In the genomic region with DNA sequence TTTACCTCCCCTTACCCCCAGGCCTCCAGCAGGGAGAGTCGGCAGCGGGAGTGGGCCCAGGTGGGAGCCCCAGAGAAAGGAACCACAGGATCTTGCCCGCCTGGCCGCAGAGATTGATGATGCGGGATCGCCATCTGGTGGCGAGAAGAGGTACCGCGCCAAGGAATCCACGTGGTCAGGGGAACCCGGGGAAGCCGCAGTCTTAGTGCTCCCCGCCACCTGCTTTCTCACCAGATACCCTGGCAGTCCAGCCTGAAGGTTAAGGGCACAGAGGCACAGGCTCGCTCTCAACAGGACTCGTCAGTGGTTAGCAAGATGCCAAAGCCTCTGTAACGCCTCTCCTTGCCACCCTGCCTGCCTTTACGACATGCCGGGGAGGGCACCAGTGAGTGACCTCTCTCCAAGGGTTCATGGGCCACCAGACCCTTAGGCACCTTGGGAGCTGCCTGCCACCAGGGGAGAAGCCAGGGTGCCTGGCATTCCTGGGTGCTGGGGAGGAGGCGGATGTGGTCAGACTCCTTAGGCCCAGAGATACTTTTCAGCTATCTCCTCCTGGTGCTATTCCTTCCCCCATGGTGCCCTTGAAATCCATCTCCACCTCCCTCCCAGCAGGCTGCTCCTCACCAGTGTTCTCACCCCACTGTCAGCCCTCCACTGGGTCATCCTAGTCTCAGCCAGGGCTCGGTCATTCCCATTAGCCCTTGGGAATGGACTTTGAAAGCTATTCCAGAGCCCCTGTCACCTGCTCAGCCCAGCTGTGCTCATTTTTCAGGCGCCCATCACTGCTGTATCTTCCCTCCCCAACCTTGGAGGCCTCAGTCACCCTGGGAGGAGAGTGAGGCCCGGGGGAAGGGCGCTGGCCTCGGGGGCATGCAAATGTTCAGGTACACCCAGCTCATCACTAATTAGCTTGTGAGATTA, we compare ENCODE assay signal across 8 cellular contexts. TPM values are rescaled to one million over a fixed set of nuclear protein-coding genes. Genes with fewer than 3 reads are reported as not detected.
DNase-seq lines count a peak whose midpoint lies in the region; ATAC-seq and TF ChIP-seq lines count a peak whose summit lies in the region.

No MANE protein-coding gene starts in this region.

- no peak overlapping the region for H2AFZ ChIP-seq in OCI-LY1 (ENCODE audit: low read length)

- H3K9me3 ChIP-seq in OCI-LY1 (ENCODE audit: low read length), result no peaks in the 10 kb centered on the region

- no peak overlapping the region for H3K9ac ChIP-seq in OCI-LY1 (ENCODE audit: low read length)

- no peaks in the 10 kb centered on the region for H4K20me1 ChIP-seq in OCI-LY1 (ENCODE audit: insufficient read depth, low read length)

- no peaks in the 10 kb centered on the region for H3F3A ChIP-seq in OCI-LY1 (ENCODE audit: insufficient read depth, low read length)

- H3K79me2 ChIP-seq in OCI-LY1 (ENCODE audit: insufficient read depth, low read length), result no peaks in the 10 kb centered on the region

- no peak overlapping the region for H3K27ac ChIP-seq in OCI-LY1 (ENCODE audit: low read depth, low read length, poor library complexity, severe bottlenecking)

- H3K27me3 ChIP-seq in OCI-LY1 (ENCODE audit: insufficient read depth, low read length), result no peaks in the 10 kb centered on the region

- no peaks in the 10 kb centered on the region for H3K36me3 ChIP-seq in OCI-LY1 (ENCODE audit: insufficient read depth, low read length)

- peak; percentile 94 for TF ChIP-seq CTCF in OCI-LY1 (IDR thresholded peaks at IDR 0.05; ENCODE audit: low read length)

- no peak overlapping the region for H3K4me3 ChIP-seq in OCI-LY1 (ENCODE audit: low read depth, low read length, poor library complexity, severe bottlenecking)

- DNase-seq in GDM1 (lab: John Stamatoyannopoulos, UW) (peak; percentile 40), HUDEP-2 (lab: John Stamatoyannopoulos, UW; ENCODE audit: unreplicated experiment in 76 of 76) (peak in 63 of 76 experiments; percentile 16 to 85 (median 59)), epidermal melanocyte (ENCODE audit: insufficient read length, low spot score) (peak; percentile 77), myocyte (ENCODE audit: low read depth) (peak; percentile 80)
- peak; percentile 91 for DNase-seq in activated CD8-positive, alpha-beta memory T cell treated with anti-CD3 and anti-CD28 coated beads, Interleukin-2, amount 50 U/mL, for 4 hours
- DNase-seq in stimulated activated CD8-positive, alpha-beta memory T cell treated with anti-CD3 and anti-CD28 coated beads, Interleukin-7, amount 100 ng/mL, for 4 hours (ENCODE audit: low read depth in 2 of 2), result peak; percentile 76 to 80

- H3K9me2 ChIP-seq in OCI-LY1 (ENCODE audit: low read depth, low read length), result no peaks in the 10 kb centered on the region

- H3K4me2 ChIP-seq in OCI-LY1 (ENCODE audit: low read length), result peak overlapping the region; percentile 43; the same call in 1 of the 2 replicates

- ATAC-seq in HG02763 (IDR thresholded peaks at IDR 0.05; ENCODE audit: unreplicated experiment), result no peak

- peaks cover 20% of the 10 kb centered on the region for H3K4me1 ChIP-seq in OCI-LY1 (ENCODE audit: insufficient read depth, low read length, severe bottlenecking)

RNA-seq across cellular contexts. Expression of a gene that starts 5.4 kb away (rescaled TPM):
- total RNA-seq in myocyte, result 6.5 and 7.5 TPM in 2 replicates
- polyA plus RNA-seq in myocyte (2012), result 10.6 TPM

RNA-seq across cellular contexts. Expression of a gene that starts 30.8 kb away (rescaled TPM):
- total RNA-seq in myocyte, result 3.2 and 7.7 TPM in 2 replicates
- 2.4 TPM for polyA plus RNA-seq in myocyte (2012)

RNA-seq across cellular contexts. Expression of a gene that starts 33.2 kb away (rescaled TPM):
- total RNA-seq in myocyte, result not detected in 2 replicates
- polyA plus RNA-seq in myocyte (2012), result 0.54 TPM

RNA-seq across cellular contexts. Expression of a gene that starts 39.3 kb away (rescaled TPM):
- not detected in 2 replicates for total RNA-seq in myocyte
- polyA plus RNA-seq in myocyte (2012), result 0.08 TPM

RNA-seq across cellular contexts. Expression of a gene that starts 53.7 kb away (rescaled TPM):
- 12.7 and 21.1 TPM in 2 replicates for total RNA-seq in myocyte
- 16.9 TPM for polyA plus RNA-seq in myocyte (2012)

Comparison
In these comparisons a context has a peak if more than half of its experiments do, and no peak if none do; other contexts are left out.
1. DNase-seq: peak in every context shown above with its lines; median percentile 91 in activated CD8-positive, alpha-beta memory T cell treated with anti-CD3 and anti-CD28 coated beads, Interleukin-2, amount 50 U/mL, for 4 hours; 80 in myocyte; 78 in stimulated activated CD8-positive, alpha-beta memory T cell treated with anti-CD3 and anti-CD28 coated beads, Interleukin-7, amount 100 ng/mL, for 4 hours; 77 in epidermal melanocyte; 59 in HUDEP-2; 40 in GDM1.